In the genomic region with DNA sequence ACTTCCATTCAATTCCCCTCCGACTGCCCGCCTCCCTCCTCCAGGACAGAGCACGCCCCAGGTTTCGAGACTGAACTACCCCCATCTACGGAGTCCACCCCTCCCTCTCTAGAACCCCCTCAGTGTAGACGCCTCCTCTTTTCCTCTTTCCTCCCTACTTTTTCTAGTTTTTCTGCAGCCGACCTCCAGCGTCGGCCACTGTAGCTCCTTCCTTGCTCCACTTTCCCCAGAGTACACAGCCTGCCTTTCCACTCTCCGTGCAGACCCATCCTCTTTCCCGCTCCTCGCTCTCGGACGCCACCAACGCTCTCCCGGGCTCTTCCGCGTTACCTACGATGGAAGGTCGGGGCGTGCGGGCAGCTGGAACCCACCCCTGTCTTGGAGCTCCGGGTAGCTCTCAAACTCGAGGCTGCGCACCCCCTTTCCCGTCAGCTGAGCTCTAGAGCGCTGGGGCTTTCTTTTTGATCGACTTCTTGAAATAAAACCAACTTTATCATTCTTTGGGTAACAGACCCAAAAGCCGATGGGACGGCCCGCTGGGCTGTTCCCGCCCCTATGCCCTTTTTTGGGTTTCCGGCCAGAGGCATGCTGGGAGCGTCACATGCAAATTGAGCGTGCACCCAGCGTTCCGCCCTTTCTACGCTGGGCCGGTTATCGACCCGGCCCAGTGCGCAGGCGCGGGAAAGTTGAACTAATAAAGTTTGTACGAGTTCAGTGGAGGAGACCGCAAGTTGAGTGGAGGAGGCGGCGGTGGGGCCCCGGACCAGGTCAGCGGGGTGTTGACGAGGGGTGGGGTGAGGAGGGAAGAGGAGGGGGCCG, we compare ENCODE assay signal across 1 cellular context.
TF ChIP-seq lines count a peak whose summit lies in the region.

A gene with protein sequence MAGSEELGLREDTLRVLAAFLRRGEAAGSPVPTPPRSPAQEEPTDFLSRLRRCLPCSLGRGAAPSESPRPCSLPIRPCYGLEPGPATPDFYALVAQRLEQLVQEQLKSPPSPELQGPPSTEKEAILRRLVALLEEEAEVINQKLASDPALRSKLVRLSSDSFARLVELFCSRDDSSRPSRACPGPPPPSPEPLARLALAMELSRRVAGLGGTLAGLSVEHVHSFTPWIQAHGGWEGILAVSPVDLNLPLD (plus strand): TSS at position 633 of the 819 bp plus-strand sequence. CDS start 760 bp downstream, outside the sequence.
A gene with protein sequence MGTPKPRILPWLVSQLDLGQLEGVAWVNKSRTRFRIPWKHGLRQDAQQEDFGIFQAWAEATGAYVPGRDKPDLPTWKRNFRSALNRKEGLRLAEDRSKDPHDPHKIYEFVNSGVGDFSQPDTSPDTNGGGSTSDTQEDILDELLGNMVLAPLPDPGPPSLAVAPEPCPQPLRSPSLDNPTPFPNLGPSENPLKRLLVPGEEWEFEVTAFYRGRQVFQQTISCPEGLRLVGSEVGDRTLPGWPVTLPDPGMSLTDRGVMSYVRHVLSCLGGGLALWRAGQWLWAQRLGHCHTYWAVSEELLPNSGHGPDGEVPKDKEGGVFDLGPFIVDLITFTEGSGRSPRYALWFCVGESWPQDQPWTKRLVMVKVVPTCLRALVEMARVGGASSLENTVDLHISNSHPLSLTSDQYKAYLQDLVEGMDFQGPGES (minus strand): TSS at position 557 of the 819 bp plus-strand sequence. CDS start 1,019 bp downstream, outside the sequence.

TF ChIP-seq in HepG2, 621 proteins besides CTCF, POLR2A, EP300 and RAD21 (continued from another document):
- TF ChIP-seq ZNF260 (CRISPR knock-in tag; IDR thresholded peaks at IDR 0.05; ENCODE audit: borderline replicate concordance, low read depth), result no peak
- TF ChIP-seq SP5 (CRISPR knock-in tag; IDR thresholded peaks at IDR 0.05; ENCODE audit: borderline replicate concordance, low read depth), result peak; percentile 51; the same call in 1 of the 2 replicates
- TF ChIP-seq PHF20 (CRISPR knock-in tag; IDR thresholded peaks at IDR 0.05), result peak; percentile 72
- peak; percentile 25; the same call in 1 of the 2 replicates for TF ChIP-seq DMAP1 (CRISPR knock-in tag; IDR thresholded peaks at IDR 0.05)
- TF ChIP-seq ZNF761 (CRISPR knock-in tag; conservative IDR thresholded peaks at IDR 0.05), result 0 out of 2 replicates have a peak, but pooled peaks have one; percentile 43
- peak; percentile 70 for TF ChIP-seq SIN3A (IDR thresholded peaks at IDR 0.05; ENCODE audit: borderline replicate concordance, low read depth, low read length)
- peak; percentile 24; the same call in 1 of the 2 replicates for TF ChIP-seq NCOR1 (IDR thresholded peaks at IDR 0.05; ENCODE audit: borderline replicate concordance, low read length)
- TF ChIP-seq ZNF777 (CRISPR knock-in tag; IDR thresholded peaks at IDR 0.05), result peak; percentile 28; the same call in 1 of the 2 replicates
- TF ChIP-seq ZNF264 (CRISPR knock-in tag; IDR thresholded peaks at IDR 0.05), result peak; percentile 73; the same call in 1 of the 2 replicates
- peak; percentile 98 for TF ChIP-seq SNAPC2 (CRISPR knock-in tag; IDR thresholded peaks at IDR 0.05)
- TF ChIP-seq TMF1 (CRISPR knock-in tag; IDR thresholded peaks at IDR 0.05; ENCODE audit: low read depth), result no peak
- TF ChIP-seq SNAPC5 (CRISPR knock-in tag; IDR thresholded peaks at IDR 0.05; ENCODE audit: borderline replicate concordance), result peak; percentile 94
- 0 out of 2 replicates have a peak, but pooled peaks have one; percentile 28 for TF ChIP-seq YEATS4 (CRISPR knock-in tag; IDR thresholded peaks at IDR 0.05; ENCODE audit: borderline replicate concordance)
- peak; percentile 86; the same call in 1 of the 2 replicates for TF ChIP-seq YEATS2 (CRISPR knock-in tag; IDR thresholded peaks at IDR 0.05; ENCODE audit: borderline replicate concordance)
